ENCODE assay signal across 8 cellular contexts in the genomic region with DNA sequence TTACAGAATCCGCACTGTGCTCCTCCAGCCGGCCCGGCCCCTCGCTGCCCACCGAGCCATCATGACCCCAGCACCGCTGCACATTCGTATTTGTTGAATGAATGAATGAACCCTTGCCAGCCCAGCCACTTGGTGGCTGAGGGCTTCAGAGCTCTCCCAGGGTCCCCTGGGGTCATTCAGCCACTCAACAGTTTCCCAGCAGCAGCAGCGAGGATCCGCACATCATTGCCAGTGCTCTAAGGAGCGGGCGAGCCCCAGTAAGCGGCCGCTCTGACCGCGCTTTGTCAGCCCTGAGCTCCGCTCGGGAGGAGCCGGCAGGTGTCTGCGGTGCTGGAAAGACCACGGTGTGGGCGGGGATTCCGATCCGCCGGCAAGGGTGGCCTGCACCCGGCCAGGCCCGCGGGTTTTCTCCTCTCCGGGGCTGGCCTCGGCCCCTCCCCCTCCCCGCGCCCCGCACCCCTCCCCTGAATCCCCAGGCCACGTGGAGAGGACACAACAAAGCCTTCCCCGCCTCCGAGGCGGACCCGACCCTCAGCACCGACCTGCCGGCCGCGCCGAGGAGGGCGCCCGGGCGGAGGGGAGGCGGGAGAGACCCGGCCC. TPM values are rescaled to one million over a fixed set of nuclear protein-coding genes. Genes with fewer than 3 reads are reported as not detected.
A peak's percentile ranks its signal among the peaks of the same experiment; 100 is the strongest.
DNase-seq lines count a peak whose midpoint lies in the region; ATAC-seq and TF ChIP-seq lines count a peak whose summit lies in the region.

No MANE protein-coding gene starts in this region.

- TF ChIP-seq EP300 in neural cell (conservative IDR thresholded peaks at IDR 0.05; ENCODE audit: poor library complexity, severe bottlenecking) (no peak), transverse colon (IDR thresholded peaks at IDR 0.05; ENCODE audit: low read depth) (no peak)

- DNase-seq in EH (ENCODE audit: low read depth) = peak; percentile 44
- peak; percentile 79 for DNase-seq in NCI-H748 (lab: John Stamatoyannopoulos, UW; ENCODE audit: unreplicated experiment)
- DNase-seq in activated T-cell treated with anti-CD3 and anti-CD28 coated beads for 4 hours = peak; percentile 45
- no peak for DNase-seq in esophagus squamous epithelium (lab: John Stamatoyannopoulos, UW)
- DNase-seq in transverse colon = peak; percentile 66
- DNase-seq in mucosa of gallbladder (ENCODE audit: low spot score) = no peak

- peak; percentile 29 for ATAC-seq in HG02623 (IDR thresholded peaks at IDR 0.05; ENCODE audit: unreplicated experiment)

- in situ Hi-C loops in transverse colon (cut with MboI; ENCODE audit: low pct_ligation_motif_present in 1 of 4, low pct_unique_long_range_greater_than_20kb in 1 of 4, low sequenced_read_pairs in 3 of 4) = no loop called here

- H3K36me3 ChIP-seq in esophagus squamous epithelium (no peaks in the 10 kb centered on the region), neural cell (ENCODE audit: insufficient read depth, low read length) (no peaks in the 10 kb centered on the region), transverse colon (no peaks in the 10 kb centered on the region)

- TF ChIP-seq RAD21 in neural cell (conservative IDR thresholded peaks at IDR 0.05) = no peak

- H3K9me3 ChIP-seq in esophagus squamous epithelium (no peaks in the 10 kb centered on the region), neural cell (ENCODE audit: low read length) (no peaks in the 10 kb centered on the region), transverse colon (no peaks in the 10 kb centered on the region)

- 8% methylated on average over 6 of the region's 47 CpGs; no CpG with 5 or more reads in 1 of the 2 donors for WGBS in esophagus squamous epithelium, 2 donors
- 4% methylated on average over 42 of the region's 47 CpGs; no CpG with 5 or more reads in 1 of the 2 donors for WGBS in transverse colon (ENCODE audit: low coverage in 1 of 2), 2 donors

- peak overlapping the region; percentile 46 for H3K4me2 ChIP-seq in neural cell (ENCODE audit: low read length)

- H3F3A ChIP-seq in neural cell (ENCODE audit: insufficient read depth, low read length, poor library complexity, severe bottlenecking) = no peaks in the 10 kb centered on the region

- H3K27me3 ChIP-seq in esophagus squamous epithelium (no peaks in the 10 kb centered on the region), neural cell (ENCODE audit: insufficient read depth, low read depth, low read length) (no peaks in the 10 kb centered on the region), transverse colon (no peaks in the 10 kb centered on the region)

- no peak for TF ChIP-seq CTCF in esophagus squamous epithelium (IDR thresholded peaks at IDR 0.05)
- no peak for TF ChIP-seq CTCF in neural cell (IDR thresholded peaks at IDR 0.05; ENCODE audit: poor library complexity, severe bottlenecking)
- TF ChIP-seq CTCF in transverse colon (IDR thresholded peaks at IDR 0.05) = no peak

- peaks cover 14 to 61% (median 25%) of the 10 kb centered on the region in 3 donors for H3K4me1 ChIP-seq in esophagus squamous epithelium
- H3K4me1 ChIP-seq in transverse colon = peaks cover 6 to 52% (median 26%) of the 10 kb centered on the region in 4 donors

- no peak for TF ChIP-seq POLR2A in esophagus squamous epithelium (IDR thresholded peaks at IDR 0.05)
- no peak for TF ChIP-seq POLR2A in transverse colon (IDR thresholded peaks at IDR 0.05)

- H4K20me1 ChIP-seq in neural cell (ENCODE audit: insufficient read depth) = no peaks in the 10 kb centered on the region

- intact Hi-C loops in esophagus squamous epithelium (cut with DNase I) (no loop called here), transverse colon (cut with DNase I; ENCODE audit: low total_unique reads) (no loop called here)

- peak overlapping the region; percentile 60 to 84 (median 73) for H3K27ac ChIP-seq in esophagus squamous epithelium
- H3K27ac ChIP-seq in neural cell (ENCODE audit: low read length) = peak overlapping the region; percentile 62
- H3K27ac ChIP-seq in transverse colon = peak overlapping the region; percentile 53 to 87 (median 86)

- no peaks in the 10 kb centered on the region for H3K9me2 ChIP-seq in neural cell (ENCODE audit: insufficient read depth, low read length)

- H3K9ac ChIP-seq in neural cell (ENCODE audit: low read length) = peak overlapping the region; percentile 77

- peak overlapping the region; percentile 58 to 97 (median 92) for H3K4me3 ChIP-seq in esophagus squamous epithelium
- peak overlapping the region; percentile 70 for H3K4me3 ChIP-seq in neural cell (ENCODE audit: low read length)
- H3K4me3 ChIP-seq in transverse colon = peak overlapping the region; percentile 34 to 97 (median 92)

- peak overlapping the region; percentile 28 for H2AFZ ChIP-seq in neural cell (ENCODE audit: low read depth, low read length)

- peaks cover 5% of the 10 kb centered on the region for H3K79me2 ChIP-seq in neural cell (replicated peaks; ENCODE audit: insufficient read depth, low read length)

TF ChIP-seq in neural cell, 6 proteins besides CTCF, POLR2A, EP300 and RAD21:
- TF ChIP-seq POLR2AphosphoS5 (IDR thresholded peaks at IDR 0.05) = peak; percentile 69
- peak; percentile 64 for TF ChIP-seq REST (IDR thresholded peaks at IDR 0.05; ENCODE audit: borderline replicate concordance)
- TF ChIP-seq MXI1 (conservative IDR thresholded peaks at IDR 0.05; ENCODE audit: poor library complexity, severe bottlenecking) = peak; percentile 24
- TF ChIP-seq TAF1 (IDR thresholded peaks at IDR 0.05; ENCODE audit: low read depth) = peak; percentile 57
- no peak for TF ChIP-seq SMC3 (conservative IDR thresholded peaks at IDR 0.05; ENCODE audit: poor library complexity)
- TF ChIP-seq EZH2 (IDR thresholded peaks at IDR 0.05; ENCODE audit: borderline replicate concordance, insufficient read depth, low read length, poor library complexity, severe bottlenecking) = no peak

RNA-seq across cellular contexts. Expression of gene BID, which starts 0.6 kb away (rescaled TPM):
- 10 to 100 TPM; 10.6 to 32.9 (median 22.7) TPM for total RNA-seq in esophagus squamous epithelium
- polyA plus RNA-seq in neural cell = 88.6 and 92.4 TPM in 2 replicates
- 20.7 and 24.3 TPM in 2 replicates for polyA minus RNA-seq in neural cell
- total RNA-seq in transverse colon = 10 to 100 TPM; 21.1 to 59.5 (median 25.5) TPM
- 27.1 TPM for total RNA-seq in mucosa of gallbladder

Comparison
In these comparisons a context has a peak if more than half of its experiments do, and no peak if none do; other contexts are left out.
1. DNase-seq: peak in EH (single experiment), NCI-H748 (single experiment), activated T-cell treated with anti-CD3 and anti-CD28 coated beads for 4 hours (single experiment) and transverse colon (single experiment); none in esophagus squamous epithelium (single experiment) and mucosa of gallbladder (single experiment).
2. Peak in every context shown above with its lines, with median percentiles within 50 percentile points of each other: H3K27ac ChIP-seq and H3K4me3 ChIP-seq.